1 cellular context compared by ENCODE assay signal in genomic region chr12:53048780-53049401, GRCh38.
TF ChIP-seq lines count a peak whose summit lies in the region.

No MANE protein-coding gene starts in this region.

TF ChIP-seq in K562, 482 proteins besides CTCF, POLR2A, EP300 and RAD21:
- no peak for TF ChIP-seq CREB1 (IDR thresholded peaks at IDR 0.05)
- 0 out of 2 replicates have a peak, but pooled peaks have one; percentile 23 for TF ChIP-seq CREB1 (CRISPR knock-in tag; IDR thresholded peaks at IDR 0.05)
- peak in 1 of 2 experiments; percentile 87; a peak in 1 of 4 replicates for TF ChIP-seq SIN3A (IDR thresholded peaks at IDR 0.05; ENCODE audit: borderline replicate concordance in 2 of 2, control insufficient read depth in 1 of 2, low read depth in 2 of 2, low read length in 2 of 2)
- peak; percentile 70; the same call in 1 of the 2 replicates for TF ChIP-seq MIER1 (IDR thresholded peaks at IDR 0.05; ENCODE audit: low read depth)
- TF ChIP-seq MNT (conservative IDR thresholded peaks at IDR 0.05) = 0 out of 4 replicates have a peak, but pooled peaks of 1 of the 2 experiments have one; percentile 25
- peak; percentile 42; the same call in 1 of the 2 replicates for TF ChIP-seq ZFX (CRISPR knock-in tag; IDR thresholded peaks at IDR 0.05)
- peak; percentile 26; the same call in 1 of the 2 replicates for TF ChIP-seq ZNF263 (CRISPR knock-in tag; IDR thresholded peaks at IDR 0.05; ENCODE audit: borderline replicate concordance)
- TF ChIP-seq GABPB1 (CRISPR knock-in tag; IDR thresholded peaks at IDR 0.05) = 0 out of 2 replicates have a peak, but pooled peaks have one; percentile 19
- TF ChIP-seq ZNF347 (CRISPR knock-in tag; IDR thresholded peaks at IDR 0.05; ENCODE audit: low read depth) = no peak
- 0 out of 2 replicates have a peak, but pooled peaks have one; percentile 25 for TF ChIP-seq SP1 (CRISPR knock-in tag; IDR thresholded peaks at IDR 0.05)
- no peak for TF ChIP-seq CCNT2 (IDR thresholded peaks at IDR 0.05; ENCODE audit: borderline replicate concordance, extremely low read depth, insufficient read length, low read depth, low read length)
- no peak for TF ChIP-seq RBM14 (IDR thresholded peaks at IDR 0.05; ENCODE audit: borderline replicate concordance, insufficient read depth, low read depth, low read length)
- no peak for TF ChIP-seq SRSF3 (IDR thresholded peaks at IDR 0.05; ENCODE audit: insufficient read depth, low read length)
- TF ChIP-seq CBFB (CRISPR knock-in tag; IDR thresholded peaks at IDR 0.05) = no peak
- TF ChIP-seq EHMT2 (IDR thresholded peaks at IDR 0.05) = peak; percentile 72; the same call in 1 of the 2 replicates
- TF ChIP-seq RCOR1 (IDR thresholded peaks at IDR 0.05; ENCODE audit: borderline replicate concordance in 1 of 2, low read depth in 2 of 2, low read length in 2 of 2) = no peak
- no peak for TF ChIP-seq ZNF239 (CRISPR knock-in tag; IDR thresholded peaks at IDR 0.05)
- no peak for TF ChIP-seq SOX6 (IDR thresholded peaks at IDR 0.05)
- TF ChIP-seq ZNF12 (CRISPR knock-in tag; IDR thresholded peaks at IDR 0.05) = no peak
- 0 out of 4 replicates have a peak, but pooled peaks of 1 of the 2 experiments have one; percentile 12 for TF ChIP-seq HDAC1 (IDR thresholded peaks at IDR 0.05)
- peak; percentile 82; the same call in 1 of the 2 replicates for TF ChIP-seq REST (CRISPR knock-in tag; IDR thresholded peaks at IDR 0.05; ENCODE audit: low read depth)
- no peak for TF ChIP-seq PRDM10 (IDR thresholded peaks at IDR 0.05; ENCODE audit: partially characterized antibody)
- no peak for TF ChIP-seq ELF1 (tag; IDR thresholded peaks at IDR 0.05)
- no peak for TF ChIP-seq ZBTB1 (CRISPR knock-in tag; IDR thresholded peaks at IDR 0.05; ENCODE audit: borderline replicate concordance, low read depth)
- TF ChIP-seq ZFPM2 (CRISPR knock-in tag; IDR thresholded peaks at IDR 0.05) = no peak
- TF ChIP-seq CUX1 (CRISPR knock-in tag; IDR thresholded peaks at IDR 0.05) = no peak
- TF ChIP-seq TFAP4 (CRISPR knock-in tag; IDR thresholded peaks at IDR 0.05; ENCODE audit: borderline replicate concordance) = peak; percentile 21; the same call in 1 of the 2 replicates
- TF ChIP-seq VEZF1 (CRISPR knock-in tag; IDR thresholded peaks at IDR 0.05) = peak; percentile 55; the same call in 1 of the 2 replicates
- TF ChIP-seq NUFIP1 (IDR thresholded peaks at IDR 0.05; ENCODE audit: partially characterized antibody) = no peak
- no peak for TF ChIP-seq GATAD2A (IDR thresholded peaks at IDR 0.05)
- no peak for TF ChIP-seq ZNF253 (CRISPR knock-in tag; conservative IDR thresholded peaks at IDR 0.05)
- TF ChIP-seq ZNF354B (CRISPR knock-in tag; IDR thresholded peaks at IDR 0.05) = no peak
- no peak for TF ChIP-seq HOMEZ (CRISPR knock-in tag; IDR thresholded peaks at IDR 0.05)
- TF ChIP-seq ZNF316 (IDR thresholded peaks at IDR 0.05) = no peak
- TF ChIP-seq POLR3A (IDR thresholded peaks at IDR 0.05; ENCODE audit: borderline replicate concordance, extremely low read depth, insufficient read depth, insufficient read length) = no peak
- no peak for TF ChIP-seq KLF10 (CRISPR knock-in tag; IDR thresholded peaks at IDR 0.05)
- TF ChIP-seq TEAD4 (IDR thresholded peaks at IDR 0.05; ENCODE audit: low read length) = no peak
- no peak for TF ChIP-seq TEAD4 (CRISPR knock-in tag; IDR thresholded peaks at IDR 0.05; ENCODE audit: borderline replicate concordance)
- TF ChIP-seq TAF9B (IDR thresholded peaks at IDR 0.05; ENCODE audit: partially characterized antibody) = no peak
- TF ChIP-seq NFIC (IDR thresholded peaks at IDR 0.05) = peak; percentile 71; the same call in 1 of the 2 replicates
- no peak for TF ChIP-seq SMAD3 (CRISPR knock-in tag; conservative IDR thresholded peaks at IDR 0.05)
- 0 out of 2 replicates have a peak, but pooled peaks have one; percentile 13 for TF ChIP-seq CTBP1 (IDR thresholded peaks at IDR 0.05; ENCODE audit: borderline replicate concordance)
